In genomic region chr15:92117301-92117731, GRCh38 we compare ENCODE assay signal across 19 cellular contexts.
DNase-seq lines count a peak whose midpoint lies in the region; ATAC-seq and TF ChIP-seq lines count a peak whose summit lies in the region.
"Had no signal": no experiment of that assay in that cellular context is flagged by ENCODE, and none has a peak within 500 bp of the region (broad histone marks: within the 10 kb centered on the region; RNA-seq: fewer than 3 reads in every experiment).

No MANE protein-coding gene starts in this region.

- CTCF ChIA-PET in HEK293 (lab: Yijun Ruan, JAX), result no interaction called here
- CTCF ChIA-PET in activated CD4-positive, alpha-beta memory T cell treated with anti-CD3 and anti-CD28 coated beads, Interleukin-2, amount 10 ng/mL, durations not matched to agents 7 days and 5 days (lab: Charles Lee), result no interaction called here

- DNase-seq in AG10803 (ENCODE audit: low read depth) (peak; percentile 52), fibroblast of gingiva (ENCODE audit: low read depth) (peak; percentile 84), mesendoderm (no peak)
- DNase-seq in activated CD4-positive, alpha-beta memory T cell treated with anti-CD3 and anti-CD28 coated beads, Interleukin-2, amount 10 ng/mL, durations not matched to agents 7 days and 5 days, result no peak
- no peak for DNase-seq in effector CD4-positive, alpha-beta T cell
- DNase-seq: activated CD4-positive, alpha-beta T cell treated with anti-CD3 and anti-CD28 coated beads, Interleukin-2, amount 10 ng/mL, durations not matched to agents 7 days and 5 days; activated CD8-positive, alpha-beta memory T cell treated with anti-CD3 and anti-CD28 coated beads, Interleukin-2, amount 50 U/mL, for 4 hours; activated effector memory CD4-positive, alpha-beta T cell treated with anti-CD3 and anti-CD28 coated beads, Interleukin-2, amount 50 U/mL, for 16 hours; CD8-positive, alpha-beta memory T cell; kidney glomerular epithelial cell; NCI-H1092 treated with DMSO at 0.1 percent for 48 hours; NCI-H2081; NCI-H510A treated with DMSO at 0.1 percent for 48 hours; nephron progenitor cell; T-cell had no signal

- H3K56ac ChIP-seq in mesendoderm (ENCODE audit: low read length), result no peak overlapping the region

- H2BK15ac ChIP-seq in mesendoderm (replicated peaks; ENCODE audit: low read depth), result no peak overlapping the region

- TF ChIP-seq CTCF in AG10803 (conservative IDR thresholded peaks at IDR 0.05; ENCODE audit: low read length), result no peak
- TF ChIP-seq CTCF in HEK293 (tag by site-specific recombination; IDR thresholded peaks at IDR 0.05), result no peak
- TF ChIP-seq CTCF in parathyroid adenoma (IDR thresholded peaks at IDR 0.05), result no peak

- no peak overlapping the region for H3K27ac ChIP-seq in HEK293 (ENCODE audit: extremely low read depth, low read depth, low read length)
- H3K27ac ChIP-seq in parathyroid adenoma, result peak overlapping the region; percentile 19
- H3K27ac ChIP-seq in mesendoderm (ENCODE audit: low read depth, low read length), result no peak overlapping the region
- H3K27ac ChIP-seq: vagina had no signal

- no peak for ATAC-seq in HG03196 (IDR thresholded peaks at IDR 0.05; ENCODE audit: unreplicated experiment)
- ATAC-seq: T-cell had no signal

- peak overlapping the region; percentile 33 for H2AFZ ChIP-seq in parathyroid adenoma

- H3K79me1 ChIP-seq in mesendoderm (ENCODE audit: low read length), result no peaks in the 10 kb centered on the region

- H2BK5ac ChIP-seq in mesendoderm (ENCODE audit: low read length), result no peak overlapping the region

- H3K27me3 ChIP-seq in parathyroid adenoma (ENCODE audit: control insufficient read depth, insufficient read depth, low read length) (no peaks in the 10 kb centered on the region), mesendoderm (ENCODE audit: insufficient read depth, low read length, poor library complexity) (no peaks in the 10 kb centered on the region)
- H3K27me3 ChIP-seq: vagina had no signal

- no peak overlapping the region for H3K4me3 Mint-ChIP-seq in activated CD4-positive, alpha-beta memory T cell treated with anti-CD3 and anti-CD28 coated beads, Interleukin-2, amount 10 ng/mL, durations not matched to agents 7 days and 5 days
- H3K4me3 Mint-ChIP-seq: activated CD4-positive, alpha-beta T cell treated with anti-CD3 and anti-CD28 coated beads, Interleukin-2, amount 10 ng/mL, durations not matched to agents 7 days and 5 days; CD8-positive, alpha-beta memory T cell; nephron progenitor cell; T-cell had no signal

- WGBS in mesendoderm (ENCODE audit: extremely low coverage, insufficient coverage, low lambda C conversion rate), result no CpG with 5 or more reads among the region's 11 CpGs

- H3K9ac ChIP-seq in parathyroid adenoma (no peak overlapping the region), mesendoderm (ENCODE audit: low read length) (no peak overlapping the region)

- no peak overlapping the region for H3K27ac Mint-ChIP-seq in activated CD4-positive, alpha-beta memory T cell treated with anti-CD3 and anti-CD28 coated beads, Interleukin-2, amount 10 ng/mL, durations not matched to agents 7 days and 5 days
- H3K27ac Mint-ChIP-seq: activated CD4-positive, alpha-beta T cell treated with anti-CD3 and anti-CD28 coated beads, Interleukin-2, amount 10 ng/mL, durations not matched to agents 7 days and 5 days; nephron progenitor cell; T-cell had no signal

- H2BK120ac ChIP-seq in mesendoderm (ENCODE audit: low read depth, low read length), result no peak overlapping the region

- no peaks in the 10 kb centered on the region for H3K79me2 ChIP-seq in parathyroid adenoma
- no peaks in the 10 kb centered on the region for H3K79me2 ChIP-seq in mesendoderm (ENCODE audit: control insufficient read depth, insufficient read depth, low read length)

- peaks cover 6% of the 10 kb centered on the region for H3K9me3 Mint-ChIP-seq in activated CD4-positive, alpha-beta memory T cell treated with anti-CD3 and anti-CD28 coated beads, Interleukin-2, amount 10 ng/mL, durations not matched to agents 7 days and 5 days

- H3K4me2 ChIP-seq in parathyroid adenoma (ENCODE audit: low read length) (no peak overlapping the region), mesendoderm (ENCODE audit: low read length) (no peak overlapping the region)

- H3K4me1 Mint-ChIP-seq in activated CD4-positive, alpha-beta memory T cell treated with anti-CD3 and anti-CD28 coated beads, Interleukin-2, amount 10 ng/mL, durations not matched to agents 7 days and 5 days, result peaks cover 10% of the 10 kb centered on the region
- H3K4me1 Mint-ChIP-seq: activated CD4-positive, alpha-beta T cell treated with anti-CD3 and anti-CD28 coated beads, Interleukin-2, amount 10 ng/mL, durations not matched to agents 7 days and 5 days; T-cell had no signal

- no peaks in the 10 kb centered on the region for H3K36me3 ChIP-seq in HEK293 (ENCODE audit: control insufficient read depth in 2 of 2, insufficient read depth in 1 of 2, low read length in 2 of 2)
- no peaks in the 10 kb centered on the region for H3K36me3 ChIP-seq in parathyroid adenoma (ENCODE audit: control insufficient read depth, insufficient read depth, low read length)
- no peaks in the 10 kb centered on the region for H3K36me3 ChIP-seq in mesendoderm (ENCODE audit: control insufficient read depth, insufficient read depth, low read length)

- H2AK5ac ChIP-seq in mesendoderm (ENCODE audit: low read length), result no peak overlapping the region

- no peak overlapping the region for H4K8ac ChIP-seq in mesendoderm (ENCODE audit: low read depth, low read length)

- H3K27me3 Mint-ChIP-seq in activated CD4-positive, alpha-beta memory T cell treated with anti-CD3 and anti-CD28 coated beads, Interleukin-2, amount 10 ng/mL, durations not matched to agents 7 days and 5 days, result no peaks in the 10 kb centered on the region
- H3K27me3 Mint-ChIP-seq: activated CD4-positive, alpha-beta T cell treated with anti-CD3 and anti-CD28 coated beads, Interleukin-2, amount 10 ng/mL, durations not matched to agents 7 days and 5 days; CD8-positive, alpha-beta memory T cell; T-cell had no signal

- no peak overlapping the region for H4K5ac ChIP-seq in mesendoderm (ENCODE audit: low read length)

- POLR2A ChIA-PET in HEK293 (lab: Yijun Ruan, JAX), result no interaction called here
- POLR2A ChIA-PET in activated CD4-positive, alpha-beta memory T cell treated with anti-CD3 and anti-CD28 coated beads, Interleukin-2, amount 10 ng/mL, durations not matched to agents 7 days and 5 days (lab: Charles Lee), result no interaction called here

- H3K18ac ChIP-seq in mesendoderm (ENCODE audit: low read length), result no peak overlapping the region

- H3K9me3 ChIP-seq in HEK293 (ENCODE audit: control insufficient read depth, insufficient read depth, low read depth, low read length), result no peaks in the 10 kb centered on the region
- no peaks in the 10 kb centered on the region for H3K9me3 ChIP-seq in parathyroid adenoma (ENCODE audit: control insufficient read depth, low read length)
- H3K9me3 ChIP-seq: vagina had no signal

- H3K23ac ChIP-seq in mesendoderm (ENCODE audit: low read length), result no peak overlapping the region

- no peak overlapping the region for H3K4ac ChIP-seq in mesendoderm (ENCODE audit: low read depth, low read length)

- peaks cover 18% of the 10 kb centered on the region for H3K36me3 Mint-ChIP-seq in activated CD4-positive, alpha-beta memory T cell treated with anti-CD3 and anti-CD28 coated beads, Interleukin-2, amount 10 ng/mL, durations not matched to agents 7 days and 5 days (ENCODE audit: low read depth)

- H3K4me3 ChIP-seq in AG10803 (ENCODE audit: low read length) (no peak overlapping the region), HEK293 (ENCODE audit: low read depth, low read length) (no peak overlapping the region), parathyroid adenoma (ENCODE audit: low read depth, low read length) (no peak overlapping the region), mesendoderm (ENCODE audit: low read length) (no peak overlapping the region)
- H3K4me3 ChIP-seq: vagina had no signal

- H3K4me1 ChIP-seq in HEK293 (ENCODE audit: control insufficient read depth, insufficient read depth, low read length), result peaks cover 6% of the 10 kb centered on the region
- H3K4me1 ChIP-seq in parathyroid adenoma, result peaks cover 13% of the 10 kb centered on the region
- peaks cover 3% of the 10 kb centered on the region for H3K4me1 ChIP-seq in mesendoderm (ENCODE audit: control insufficient read depth, low read depth, low read length)

TF ChIP-seq in HEK293, 187 proteins besides CTCF, POLR2A, EP300 and RAD21:
- TF ChIP-seq ZNF398 (tag by site-specific recombination; IDR thresholded peaks at IDR 0.05) (no peak), SCRT1 (tag by site-specific recombination; IDR thresholded peaks at IDR 0.05; ENCODE audit: borderline replicate concordance) (peak; percentile 52; the same call in 1 of the 2 replicates)

Comparison
In these comparisons a context has a peak if more than half of its experiments do, and no peak if none do; other contexts are left out.
1. DNase-seq: peak in AG10803 (single experiment) and fibroblast of gingiva (single experiment); none in mesendoderm (single experiment), activated CD4-positive, alpha-beta memory T cell treated with anti-CD3 and anti-CD28 coated beads, Interleukin-2, amount 10 ng/mL, durations not matched to agents 7 days and 5 days (single experiment) and effector CD4-positive, alpha-beta T cell (single experiment).